8 cellular contexts compared by ENCODE assay signal in genomic region chr9:108478431-108478837, GRCh38.
DNase-seq lines count a peak whose midpoint lies in the region; ATAC-seq and TF ChIP-seq lines count a peak whose summit lies in the region.

No MANE protein-coding gene starts in this region.

- no peak overlapping the region for H3K9ac ChIP-seq in H9 (ENCODE audit: extremely low read depth, insufficient read length, low read length)

- H3K36me3 Mint-ChIP-seq in H9 (ENCODE audit: insufficient read depth in 1 of 3, low read depth in 3 of 3) (no peaks in the 10 kb centered on the region), T-helper 17 cell (ENCODE audit: low read depth) (no peaks in the 10 kb centered on the region)

- H2BK20ac ChIP-seq in H9 (ENCODE audit: low read depth, low read length, poor library complexity, severe bottlenecking), result no peak overlapping the region

- no peak overlapping the region for H4K5ac ChIP-seq in H9 (ENCODE audit: insufficient read length, low read depth, low read length)

- H3K79me2 ChIP-seq in H9 (ENCODE audit: insufficient read depth, low read length), result no peaks in the 10 kb centered on the region

- H3K27me3 Mint-ChIP-seq in H9 (ENCODE audit: low read depth) (no peaks in the 10 kb centered on the region), T-helper 17 cell (no peaks in the 10 kb centered on the region)

- no peak overlapping the region for H3K23ac ChIP-seq in H9 (ENCODE audit: insufficient read length, low read depth, low read length)

- H3K9me3 ChIP-seq in H9 (ENCODE audit: control insufficient read depth, low read depth, low read length), result no peaks in the 10 kb centered on the region
- H3K9me3 ChIP-seq in T-helper 17 cell (ENCODE audit: control insufficient read depth, low read length, poor library complexity, severe bottlenecking), result no peaks in the 10 kb centered on the region

- no peak overlapping the region for H3T11ph ChIP-seq in H9 (ENCODE audit: low read length)

- H3K4ac ChIP-seq in H9 (ENCODE audit: low read depth, low read length), result no peak overlapping the region

- H2BK5ac ChIP-seq in H9 (ENCODE audit: insufficient read length, low read length), result no peak overlapping the region

- H3K27ac ChIP-seq in H9 (ENCODE audit: insufficient read length, low read depth, low read length), result no peak overlapping the region

- no peak overlapping the region for H4K91ac ChIP-seq in H9 (ENCODE audit: insufficient read length, low read depth, low read length)

- no peaks in the 10 kb centered on the region for H3K9me3 Mint-ChIP-seq in H9

- H4K20me1 ChIP-seq in H9 (ENCODE audit: control insufficient read depth, insufficient read depth, insufficient read length), result no peaks in the 10 kb centered on the region

- no peak overlapping the region for H3K14ac ChIP-seq in H9 (ENCODE audit: insufficient read depth, low read length)

- no peaks in the 10 kb centered on the region for H3K27me3 ChIP-seq in H9 (ENCODE audit: insufficient read depth, low read length)

- H3K18ac ChIP-seq in H9 (ENCODE audit: insufficient read length, low read depth, low read length), result no peak overlapping the region

- H2BK120ac ChIP-seq in H9 (ENCODE audit: low read depth, low read length, poor library complexity, severe bottlenecking), result no peak overlapping the region

- no peak for ATAC-seq in T-helper 17 cell

- peaks cover 4% of the 10 kb centered on the region for H3K4me1 ChIP-seq in H9 (ENCODE audit: insufficient read depth, low read length)

- H3K56ac ChIP-seq in H9 (ENCODE audit: insufficient read length, low read depth, low read length), result no peak overlapping the region

- no peak overlapping the region for H2BK15ac ChIP-seq in H9 (ENCODE audit: low read depth, low read length)

- peak; percentile 60 for DNase-seq in GM03348 (ENCODE audit: low spot score)
- DNase-seq in H9, result no peak
- DNase-seq in NCI-H69 (lab: John Stamatoyannopoulos, UW), result peak; percentile 86
- DNase-seq in foreskin fibroblast, result peak; percentile 75
- DNase-seq in NCI-H1417 (lab: John Stamatoyannopoulos, UW), result no peak
- no peak for DNase-seq in NCI-H2081 (lab: John Stamatoyannopoulos, UW)
- DNase-seq in T-helper 17 cell, result no peak
- no peak for DNase-seq in NCI-H1930 (lab: John Stamatoyannopoulos, UW)

- no peaks in the 10 kb centered on the region for H3K23me2 ChIP-seq in H9 (ENCODE audit: insufficient read length, low read depth, low read length, poor library complexity, severe bottlenecking)

- no peak overlapping the region for H2BK12ac ChIP-seq in H9 (ENCODE audit: insufficient read length, low read depth, low read length)

- H3K4me3 Mint-ChIP-seq in H9 (no peak overlapping the region), T-helper 17 cell (no peak overlapping the region)

- peaks cover 14 to 16% of the 10 kb centered on the region in 2 experiments for H3K4me1 Mint-ChIP-seq in H9
- H3K4me1 Mint-ChIP-seq in T-helper 17 cell, result no peaks in the 10 kb centered on the region

- H2AK5ac ChIP-seq in H9 (ENCODE audit: insufficient read length, low read length), result no peak overlapping the region

- no peaks in the 10 kb centered on the region for H3K79me1 ChIP-seq in H9 (ENCODE audit: insufficient read depth, low read depth, low read length, poor library complexity, severe bottlenecking)

- H3K27ac Mint-ChIP-seq in H9, result no peak overlapping the region
- H3K27ac Mint-ChIP-seq in T-helper 17 cell, result no peak overlapping the region

- H2AFZ ChIP-seq in H9 (ENCODE audit: low read length), result no peak overlapping the region

- no peak overlapping the region for H4K8ac ChIP-seq in H9 (replicated peaks; ENCODE audit: insufficient read length, low read depth, low read length)

- TF ChIP-seq CTCF in H9 (conservative IDR thresholded peaks at IDR 0.05) (0 out of 3 replicates have a peak, but pooled peaks have one; percentile 11), foreskin fibroblast (IDR thresholded peaks at IDR 0.05; ENCODE audit: low read depth, low read length) (no peak)

- no CpG with 5 or more reads among the region's 8 CpGs for WGBS in H9 (ENCODE audit: extremely low coverage, insufficient read length, low lambda C conversion rate)

- H3K4me3 ChIP-seq in foreskin fibroblast (ENCODE audit: low read depth in 1 of 2, low read length in 2 of 2), result no peak overlapping the region

- no peak overlapping the region for H3K4me2 ChIP-seq in H9 (ENCODE audit: insufficient read depth, insufficient read length, low read length)

Comparison
In these comparisons a context has a peak if more than half of its experiments do, and no peak if none do; other contexts are left out.
1. DNase-seq: peak in GM03348 (single experiment), NCI-H69 (single experiment) and foreskin fibroblast (2 of 2); none in H9 (single experiment), NCI-H1417 (0 of 3), NCI-H2081 (0 of 2), T-helper 17 cell (0 of 3) and NCI-H1930 (0 of 2).